In genomic region chr20:48685300-48685699, GRCh38 we compare ENCODE assay signal across 22 cellular contexts.
DNase-seq lines count a peak whose midpoint lies in the region; ATAC-seq, FAIRE-seq and TF ChIP-seq lines count a peak whose summit lies in the region.
"Had no signal": no experiment of that assay in that cellular context is flagged by ENCODE, and none has a peak within 500 bp of the region (broad histone marks: within the 10 kb centered on the region; RNA-seq: fewer than 3 reads in every experiment).

No MANE protein-coding gene starts in this region.

- H3K4me3 ChIP-seq in K562: no peak overlapping the region
- H3K4me3 ChIP-seq in lower lobe of right lung: no peak overlapping the region
- H3K4me3 ChIP-seq in tibial artery: no peak overlapping the region
- H3K4me3 ChIP-seq in ovary: no peak overlapping the region

- H3K4me1 Mint-ChIP-seq in activated T-cell treated with anti-CD3 and anti-CD28 coated beads, Interleukin-2, amount 50 U/mL, for 72 hours (ENCODE audit: low read depth): peaks cover 15% of the 10 kb centered on the region

- no peak for TF ChIP-seq POLR2A in K562 (conservative IDR thresholded peaks at IDR 0.05)
- TF ChIP-seq POLR2A in ovary (IDR thresholded peaks at IDR 0.05): no peak

- H3K9me3 Mint-ChIP-seq in activated T-cell treated with anti-CD3 and anti-CD28 coated beads, Interleukin-2, amount 50 U/mL, for 72 hours: no peaks in the 10 kb centered on the region
- H3K9me3 Mint-ChIP-seq: effector memory CD8-positive, alpha-beta T cell; mesothelial cell of epicardium; nephron progenitor cell had no signal

- TF ChIP-seq EP300 in K562 (IDR thresholded peaks at IDR 0.05; ENCODE audit: low read length) (no peak), ovary (IDR thresholded peaks at IDR 0.05) (no peak)

- WGBS in K562 (ENCODE audit: insufficient coverage, low coverage, missing lambda C conversion rate): 51% methylated on average over 8 of the region's 8 CpGs
- 87 to 91% (median 88%) methylated on average over 8 of the region's 8 CpGs for WGBS in ovary, 3 donors

- H3K4me2 ChIP-seq in K562 (ENCODE audit: insufficient read depth, low read length): no peak overlapping the region

- POLR2A ChIA-PET in K562 (lab: Yijun Ruan, JAX): interaction anchor here (0.9 to 1.0 kb wide), 2 partner anchors 8 to 11 kb away, joined by 3 to 9 read pairs; no protein-coding TSS in a partner anchor

- H3K27ac Mint-ChIP-seq in activated T-cell treated with anti-CD3 and anti-CD28 coated beads, Interleukin-2, amount 50 U/mL, for 72 hours: peak overlapping the region; percentile 29

- TF ChIP-seq CTCF in K562 (IDR thresholded peaks at IDR 0.05 in 2 of 3, conservative IDR thresholded peaks at IDR 0.05 in 1 of 3; ENCODE audit: insufficient read depth in 2 of 3, low read depth in 1 of 3, low read length in 3 of 3) (no peak), lower lobe of right lung (IDR thresholded peaks at IDR 0.05) (no peak), tibial artery (IDR thresholded peaks at IDR 0.05) (no peak), ovary (IDR thresholded peaks at IDR 0.05) (no peak)

- peaks cover 13 to 22% of the 10 kb centered on the region in 2 experiments; a peak in 4 of 5 replicates for H3K4me1 ChIP-seq in K562 (replicated peaks in 1 of 2; ENCODE audit: control insufficient read depth in 2 of 2, insufficient read depth in 2 of 2, low read length in 2 of 2)
- H3K4me1 ChIP-seq in lower lobe of right lung: peaks cover 64% of the 10 kb centered on the region
- peaks cover 7 to 68% (median 61%) of the 10 kb centered on the region in 4 donors for H3K4me1 ChIP-seq in tibial artery
- H3K4me1 ChIP-seq in ovary (ENCODE audit: insufficient read depth): peaks cover 11% of the 10 kb centered on the region

- CTCF ChIA-PET in K562 (lab: Yijun Ruan, JAX; ENCODE audit: low intra/inter-chr PET ratio): no interaction called here

- no peak for ATAC-seq in activated T-cell treated with anti-CD3 and anti-CD28 coated beads, Interleukin-2, amount 50 U/mL, for 72 hours (replicated peaks in 1 of 2)
- ATAC-seq in K562 (no peak), lower lobe of right lung (no peak), left lobe of liver (no peak)
- ATAC-seq: effector memory CD8-positive, alpha-beta T cell; left colon had no signal

- H3K27me3 ChIP-seq in K562 (ENCODE audit: control insufficient read depth in 2 of 2, insufficient read depth in 2 of 2, low read length in 2 of 2) (no peaks in the 10 kb centered on the region; a peak in 1 of 5 replicates), lower lobe of right lung (ENCODE audit: low read depth) (no peaks in the 10 kb centered on the region), tibial artery (no peaks in the 10 kb centered on the region), ovary (no peaks in the 10 kb centered on the region)

- no TSS peak for BruUV-seq in K562 (replicated peaks; lab: Mats Ljungman, UMichigan)

- no peak overlapping the region for H3K9ac ChIP-seq in K562 (ENCODE audit: insufficient read depth in 1 of 2, low read depth in 2 of 2, low read length in 2 of 2)

- H3K27me3 Mint-ChIP-seq in activated T-cell treated with anti-CD3 and anti-CD28 coated beads, Interleukin-2, amount 50 U/mL, for 72 hours (ENCODE audit: low read depth): no peaks in the 10 kb centered on the region
- H3K27me3 Mint-ChIP-seq: effector memory CD8-positive, alpha-beta T cell had no signal

- no peak overlapping the region for H2AFZ ChIP-seq in K562 (ENCODE audit: low read depth, low read length)

- peaks cover 23% of the 10 kb centered on the region for H4K20me1 ChIP-seq in K562 (replicated peaks; ENCODE audit: control insufficient read depth, insufficient read depth, low read length)

- intact Hi-C loops in K562 (cut with micrococcal nuclease) (no loop called here), lower lobe of right lung (cut with DNase I) (no loop called here), tibial artery (cut with DNase I; ENCODE audit: low total_unique reads) (no loop called here), ovary (cut with DNase I) (no loop called here)

- no peak overlapping the region for H3K27ac ChIP-seq in K562 (ENCODE audit: extremely low read depth, low read depth, low read length)
- H3K27ac ChIP-seq in lower lobe of right lung: no peak overlapping the region
- H3K27ac ChIP-seq in tibial artery: peak overlapping the region; percentile 70 to 72
- H3K27ac ChIP-seq in ovary: no peak overlapping the region

- peaks cover 8 to 10% of the 10 kb centered on the region in 2 donors for H3K36me3 Mint-ChIP-seq in activated T-cell treated with anti-CD3 and anti-CD28 coated beads, Interleukin-2, amount 50 U/mL, for 72 hours (ENCODE audit: insufficient read depth in 2 of 2)
- H3K36me3 Mint-ChIP-seq: mesothelial cell of epicardium had no signal

- peak; percentile 6 for FAIRE-seq in K562 (lab: Jason Lieb, UNC)
- FAIRE-seq: A204.1, small intestine had no signal

- in situ Hi-C loops in K562 (cut with MboI): no loop called here

- no peak for TF ChIP-seq RAD21 in K562 (CRISPR knock-in tag; conservative IDR thresholded peaks at IDR 0.05 in 1 of 2, IDR thresholded peaks at IDR 0.05 in 1 of 2)

- H3K4me3 Mint-ChIP-seq in activated T-cell treated with anti-CD3 and anti-CD28 coated beads, Interleukin-2, amount 50 U/mL, for 72 hours: no peak overlapping the region
- H3K4me3 Mint-ChIP-seq: effector memory CD8-positive, alpha-beta T cell; mesothelial cell of epicardium had no signal

- no peak for DNase-seq in activated T-cell treated with anti-CD3 and anti-CD28 coated beads, Interleukin-2, amount 50 U/mL, for 72 hours
- DNase-seq in activated T-cell treated with anti-CD3 and anti-CD28 coated beads, Interleukin-2, amount 50 U/mL, for 48 hours: no peak
- DNase-seq in K562 (ENCODE audit: extremely low read depth in 1 of 4, low spot score in 3 of 4) (no peak), lower lobe of right lung (peak; percentile 0), tibial artery (no peak), ovary (no peak), left lobe of liver (ENCODE audit: low spot score) (no peak)
- DNase-seq in stimulated activated CD4-positive, alpha-beta T cell treated with anti-CD3 and anti-CD28 coated beads, Interleukin-12 subunit alpha, Interleukin-12 subunit beta, amount 100 ng/mL, for 4 hours: no peak
- DNase-seq: activated CD4-positive, alpha-beta T cell treated with anti-CD3 and anti-CD28 coated beads, Interleukin-2, amount 50 U/mL, for 1 hour; activated naive CD4-positive, alpha-beta T cell treated with Interleukin-2 at 50 U/mL for 16 hours; C1 segment of cervical spinal cord; effector memory CD8-positive, alpha-beta T cell; glutamatergic neuron; left colon; NCI-H1105 treated with DMSO at 0.1 percent for 48 hours; NCI-H2081 treated with DMSO at 0.1 percent for 48 hours; NCI-H524 treated with DMSO at 0.1 percent for 48 hours; nephron progenitor cell; small intestine; stimulated activated CD4-positive, alpha-beta T cell treated with anti-CD3 and anti-CD28 coated beads, Interleukin-4, amount 100 ng/mL, for 1 hour had no signal

- H3K9me1 ChIP-seq in K562 (ENCODE audit: control insufficient read depth, insufficient read depth, low read length): no peaks in the 10 kb centered on the region

- H3K36me3 ChIP-seq in K562 (ENCODE audit: control insufficient read depth, insufficient read depth, low read length): no peaks in the 10 kb centered on the region
- H3K36me3 ChIP-seq in lower lobe of right lung: peaks cover 32% of the 10 kb centered on the region
- H3K36me3 ChIP-seq in tibial artery: no peaks in the 10 kb centered on the region
- no peaks in the 10 kb centered on the region for H3K36me3 ChIP-seq in ovary

- H3K9me3 ChIP-seq in K562 (replicated peaks; ENCODE audit: control insufficient read depth, insufficient read depth, low read depth, low read length) (no peaks in the 10 kb centered on the region), lower lobe of right lung (no peaks in the 10 kb centered on the region), tibial artery (no peaks in the 10 kb centered on the region), ovary (no peaks in the 10 kb centered on the region)

- no peaks in the 10 kb centered on the region for H3K79me2 ChIP-seq in K562 (ENCODE audit: control insufficient read depth, insufficient read depth, low read length)

TF ChIP-seq in K562, 482 proteins besides CTCF, POLR2A, EP300 and RAD21 (continues in another document):
- peak; percentile 78 for TF ChIP-seq ZFP36 (IDR thresholded peaks at IDR 0.05; ENCODE audit: low read depth, low read length, partially characterized antibody)
- TF ChIP-seq BCOR (IDR thresholded peaks at IDR 0.05): peak; percentile 82

Comparison
In these comparisons a context has a peak if more than half of its experiments do, and no peak if none do; other contexts are left out.
1. H3K27ac ChIP-seq: peak in tibial artery (2 of 2); none in K562 (single experiment), lower lobe of right lung (single experiment) and ovary (0 of 2).